In genomic region chr11:31419138-31419537, GRCh38 we compare ENCODE assay signal across 1 cellular context.
TF ChIP-seq lines count a peak whose summit lies in the region.

No MANE protein-coding gene starts in this region.

TF ChIP-seq in K562, 482 proteins besides CTCF, POLR2A, EP300 and RAD21 (continued from another document and continues in another):
- TF ChIP-seq ZBTB33 (CRISPR knock-in tag; IDR thresholded peaks at IDR 0.05) (no peak), NFE2L1 (tag; IDR thresholded peaks at IDR 0.05; ENCODE audit: borderline replicate concordance, low read depth) (no peak), HMBOX1 (IDR thresholded peaks at IDR 0.05) (peak; percentile 82), LEF1 (IDR thresholded peaks at IDR 0.05) (no peak), HMG20B (CRISPR knock-in tag; IDR thresholded peaks at IDR 0.05) (no peak), CREM (IDR thresholded peaks at IDR 0.05; ENCODE audit: low read depth) (no peak), CAMTA2 (CRISPR knock-in tag; conservative IDR thresholded peaks at IDR 0.05) (no peak), BACH1 (tag; IDR thresholded peaks at IDR 0.05) (no peak), POLR2H (tag; IDR thresholded peaks at IDR 0.05; ENCODE audit: low read depth) (no peak), EWSR1 (IDR thresholded peaks at IDR 0.05; ENCODE audit: borderline replicate concordance, low read depth, partially characterized antibody) (no peak), ZNF436 (CRISPR knock-in tag; IDR thresholded peaks at IDR 0.05) (no peak), TFAP4 (CRISPR knock-in tag; IDR thresholded peaks at IDR 0.05; ENCODE audit: borderline replicate concordance) (no peak), BRD4 (IDR thresholded peaks at IDR 0.05) (no peak), MYBL2 (IDR thresholded peaks at IDR 0.05; ENCODE audit: low read depth) (no peak), MYBL2 (CRISPR knock-in tag; IDR thresholded peaks at IDR 0.05; ENCODE audit: borderline replicate concordance) (no peak), ZNF518B (CRISPR knock-in tag; IDR thresholded peaks at IDR 0.05) (no peak), RBM22 (IDR thresholded peaks at IDR 0.05; ENCODE audit: low read depth, low read length, poor library complexity, severe bottlenecking) (no peak), SRSF7 (optimal IDR thresholded peaks at IDR 0.05; ENCODE audit: low read depth, low read length) (no peak), PREB (CRISPR knock-in tag; IDR thresholded peaks at IDR 0.05) (no peak), MEIS2 (IDR thresholded peaks at IDR 0.05; ENCODE audit: partially characterized antibody) (peak; percentile 52), ZBTB49 (CRISPR knock-in tag; IDR thresholded peaks at IDR 0.05; ENCODE audit: borderline replicate concordance) (no peak), PHF21A (IDR thresholded peaks at IDR 0.05; ENCODE audit: borderline replicate concordance, low read depth) (no peak), FOXK1 (CRISPR knock-in tag; IDR thresholded peaks at IDR 0.05; ENCODE audit: borderline replicate concordance) (no peak), ZMIZ1 (IDR thresholded peaks at IDR 0.05; ENCODE audit: low read depth in 2 of 2, low read length in 2 of 2) (no peak), ZC3H8 (IDR thresholded peaks at IDR 0.05) (no peak), KLF16 (IDR thresholded peaks at IDR 0.05) (0 out of 2 replicates have a peak, but pooled peaks have one; percentile 9), CBX2 (IDR thresholded peaks at IDR 0.05; ENCODE audit: insufficient read depth, low read length, poor library complexity, severe bottlenecking) (no peak), HMG20A (CRISPR knock-in tag; conservative IDR thresholded peaks at IDR 0.05) (no peak), MCM2 (IDR thresholded peaks at IDR 0.05; ENCODE audit: low read depth) (no peak), HNRNPK (IDR thresholded peaks at IDR 0.05; ENCODE audit: low read depth, low read length, poor library complexity, severe bottlenecking) (no peak), ZHX1 (conservative IDR thresholded peaks at IDR 0.05; ENCODE audit: low read length) (no peak), CCNT2 (IDR thresholded peaks at IDR 0.05; ENCODE audit: borderline replicate concordance, extremely low read depth, insufficient read length, low read depth, low read length) (peak; percentile 37), PRPF4 (IDR thresholded peaks at IDR 0.05; ENCODE audit: insufficient read depth, low read depth, low read length, poor library complexity, severe bottlenecking) (no peak), PHB (CRISPR knock-in tag; IDR thresholded peaks at IDR 0.05) (no peak), MAFF (IDR thresholded peaks at IDR 0.05; ENCODE audit: low read length) (no peak), XRCC5 (IDR thresholded peaks at IDR 0.05; ENCODE audit: low read depth, low read length) (no peak), SMARCA4 (IDR thresholded peaks at IDR 0.05) (peak; percentile 51; the same call in 1 of the 2 replicates), SNIP1 (IDR thresholded peaks at IDR 0.05; ENCODE audit: low read depth) (no peak), ZNF655 (CRISPR knock-in tag; IDR thresholded peaks at IDR 0.05) (no peak), HNRNPUL1 (IDR thresholded peaks at IDR 0.05; ENCODE audit: low read length) (no peak), VEZF1 (CRISPR knock-in tag; IDR thresholded peaks at IDR 0.05) (peak; percentile 35; the same call in 1 of the 2 replicates), XRCC4 (IDR thresholded peaks at IDR 0.05; ENCODE audit: extremely low read depth, insufficient read depth, insufficient read length) (no peak), ARID1B (IDR thresholded peaks at IDR 0.05) (peak; percentile 62), CTBP1 (IDR thresholded peaks at IDR 0.05; ENCODE audit: borderline replicate concordance) (no peak), BCOR (IDR thresholded peaks at IDR 0.05) (no peak), MCM3 (IDR thresholded peaks at IDR 0.05) (no peak)
